9 cellular contexts compared by ENCODE assay signal in the genomic region with DNA sequence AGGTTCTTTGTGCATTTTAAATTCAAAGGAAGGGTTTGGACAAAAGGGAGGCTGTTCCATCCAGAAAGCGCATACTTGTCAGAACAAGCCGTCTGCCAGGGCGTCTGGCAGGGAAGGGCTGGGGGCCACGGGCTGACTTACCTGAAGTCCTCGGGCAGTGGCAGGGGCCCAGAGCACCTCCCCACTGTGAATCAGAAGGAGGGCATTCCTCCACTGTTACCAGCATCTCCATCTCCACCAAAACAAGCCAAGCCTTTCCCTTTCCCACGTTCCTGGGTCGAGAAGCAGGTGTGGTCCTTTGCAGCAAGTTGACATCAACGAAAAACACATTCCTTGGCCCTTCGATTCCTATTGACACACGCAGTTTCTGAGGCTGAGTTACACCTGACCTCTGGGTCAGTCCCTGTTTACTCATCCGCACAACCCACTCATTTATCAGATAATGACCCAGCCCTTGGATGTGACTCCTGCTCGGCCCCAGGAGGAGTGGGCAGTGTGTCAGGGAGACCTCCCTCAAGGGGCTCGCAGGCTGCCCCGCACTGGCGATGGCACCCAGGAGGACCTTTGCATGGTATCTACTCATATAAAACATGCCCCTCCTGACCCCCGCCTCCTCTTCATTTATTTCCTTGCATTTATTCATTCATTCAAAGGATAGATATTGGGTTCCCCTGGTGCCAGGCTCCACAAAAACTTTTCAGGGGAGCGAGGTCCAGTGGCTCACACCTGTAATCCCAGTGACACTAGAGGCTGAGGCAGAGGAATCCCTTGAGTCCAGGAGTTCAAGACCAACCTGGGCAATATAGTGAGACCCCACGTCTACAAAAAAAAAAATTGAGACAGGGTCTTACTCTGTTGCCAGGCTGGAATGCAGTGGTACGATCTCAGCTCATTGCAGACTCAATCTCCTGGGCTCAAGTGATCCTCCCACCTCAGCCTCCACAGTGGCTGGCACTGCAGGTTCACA.
A peak's percentile ranks its signal among the peaks of the same experiment; 100 is the strongest.
DNase-seq lines count a peak whose midpoint lies in the region; ATAC-seq, FAIRE-seq and TF ChIP-seq lines count a peak whose summit lies in the region.
"Had no signal": no experiment of that assay in that cellular context is flagged by ENCODE, and none has a peak within 500 bp of the region (broad histone marks: within the 10 kb centered on the region; RNA-seq: fewer than 3 reads in every experiment).

No MANE protein-coding gene starts in this region.

- no peak for DNase-seq in heart left ventricle
- DNase-seq in Right ventricle myocardium superior, result no peak
- DNase-seq in bronchial epithelial cell (ENCODE audit: low read depth), result peak; percentile 100
- no peak for DNase-seq in mucosa of descending colon
- DNase-seq in urothelium cell line (ENCODE audit: low spot score), result peak; percentile 58
- no peak for DNase-seq in ecto neural progenitor cell (ENCODE audit: low spot score)
- DNase-seq in activated CD8-positive, alpha-beta memory T cell treated with anti-CD3 and anti-CD28 coated beads, Interleukin-2, amount 50 U/mL, for 4 hours, result no peak
- DNase-seq: NCI-H2081 treated with DMSO at 0.1 percent for 48 hours had no signal

- H3K27ac ChIP-seq in heart left ventricle, result peak overlapping the region in 10 of 12 donors; percentile 6 to 78 (median 55)

- H3K36me3 ChIP-seq in heart left ventricle (no peaks in the 10 kb centered on the region), bronchial epithelial cell (ENCODE audit: control insufficient read depth, insufficient read depth, low read length) (no peaks in the 10 kb centered on the region), mucosa of descending colon (ENCODE audit: low read depth) (no peaks in the 10 kb centered on the region)

- H3K9me3 ChIP-seq in heart left ventricle (no peaks in the 10 kb centered on the region), mucosa of descending colon (no peaks in the 10 kb centered on the region)

- intact Hi-C loops in heart left ventricle (cut with DNase I), result loop anchor here in 2 of 10 donors (2.0 to 5.0 kb wide), 2 partner anchors 20 to 71 kb away; no protein-coding TSS in a partner anchor
- intact Hi-C loops in Right ventricle myocardium superior (cut with DNase I), result loop anchor here (10.0 kb wide), 1 partner anchor 54 kb away; no protein-coding TSS in a partner anchor
- intact Hi-C loops in mucosa of descending colon (cut with DNase I, micrococcal nuclease), result no loop called here

- ATAC-seq in heart left ventricle (peak in 1 of 4 donors; percentile 2), Right ventricle myocardium superior (ENCODE audit: poor library complexity) (no peak), mucosa of descending colon (peak; percentile 55), HG03045 (IDR thresholded peaks at IDR 0.05; ENCODE audit: unreplicated experiment) (no peak)

- H3K4me1 ChIP-seq in heart left ventricle (peaks cover 10 to 54% (median 42%) of the 10 kb centered on the region in 12 donors), mucosa of descending colon (ENCODE audit: low read depth) (peaks cover 21% of the 10 kb centered on the region)

- WGBS in heart left ventricle, 4 donors, result 84 to 90% (median 84%) methylated on average over 19 of the region's 19 CpGs

- FAIRE-seq in bronchial epithelial cell (lab: Jason Lieb, UNC), result no peak
- FAIRE-seq in urothelium cell line (lab: Jason Lieb, UNC), result no peak

- H3K27me3 ChIP-seq in heart left ventricle, result no peaks in the 10 kb centered on the region
- no peaks in the 10 kb centered on the region for H3K27me3 ChIP-seq in bronchial epithelial cell (ENCODE audit: control insufficient read depth, insufficient read depth, low read length)

- no peak overlapping the region for H3K4me3 ChIP-seq in heart left ventricle
- H3K4me3 ChIP-seq in bronchial epithelial cell (ENCODE audit: low read depth, low read length), result no peak overlapping the region
- no peak overlapping the region for H3K4me3 ChIP-seq in mucosa of descending colon

- TF ChIP-seq POLR2A in heart left ventricle (IDR thresholded peaks at IDR 0.05), result no peak

- TF ChIP-seq CTCF in heart left ventricle (IDR thresholded peaks at IDR 0.05), result no peak
- no peak for TF ChIP-seq CTCF in bronchial epithelial cell (IDR thresholded peaks at IDR 0.05; ENCODE audit: insufficient read depth, low read length, severe bottlenecking)
- no peak for TF ChIP-seq CTCF in mucosa of descending colon (IDR thresholded peaks at IDR 0.05)

Comparison
In these comparisons a context has a peak if more than half of its experiments do, and no peak if none do; other contexts are left out.
1. DNase-seq: peak in bronchial epithelial cell (single experiment) and urothelium cell line (single experiment); none in heart left ventricle (0 of 5), Right ventricle myocardium superior (single experiment), mucosa of descending colon (0 of 3), ecto neural progenitor cell (single experiment) and activated CD8-positive, alpha-beta memory T cell treated with anti-CD3 and anti-CD28 coated beads, Interleukin-2, amount 50 U/mL, for 4 hours (single experiment).